ENCODE assay signal across 14 cellular contexts in genomic region chr14:102201776-102202175, GRCh38.
DNase-seq lines count a peak whose midpoint lies in the region; ATAC-seq and TF ChIP-seq lines count a peak whose summit lies in the region.
"Had no signal": no experiment of that assay in that cellular context is flagged by ENCODE, and none has a peak within 500 bp of the region (broad histone marks: within the 10 kb centered on the region; RNA-seq: fewer than 3 reads in every experiment).

No MANE protein-coding gene starts in this region.

- no peak overlapping the region for H3K27ac ChIP-seq in breast epithelium
- H3K27ac ChIP-seq in upper lobe of right lung = no peak overlapping the region

- no peak for TF ChIP-seq CTCF in MCF 10A (IDR thresholded peaks at IDR 0.05; ENCODE audit: unreplicated experiment)
- TF ChIP-seq CTCF in breast epithelium (IDR thresholded peaks at IDR 0.05) = no peak
- TF ChIP-seq CTCF in activated CD8-positive, alpha-beta T cell treated with anti-CD3 and anti-CD28 coated beads for 36 hours (IDR thresholded peaks at IDR 0.05) = no peak
- no peak for TF ChIP-seq CTCF in glutamatergic neuron (IDR thresholded peaks at IDR 0.05; ENCODE audit: partially characterized antibody, unreplicated experiment)
- TF ChIP-seq CTCF in upper lobe of right lung (IDR thresholded peaks at IDR 0.05) = no peak

- H3K27me3 ChIP-seq in breast epithelium (no peaks in the 10 kb centered on the region), upper lobe of right lung (no peaks in the 10 kb centered on the region)

- TF ChIP-seq POLR2A in breast epithelium (IDR thresholded peaks at IDR 0.05) = no peak

- H3K27ac Mint-ChIP-seq in MCF 10A (ENCODE audit: low read depth, unreplicated experiment) (peak overlapping the region; percentile 32), glutamatergic neuron (ENCODE audit: unreplicated experiment) (peak overlapping the region; percentile 52)
- peak overlapping the region; percentile 69 for H3K27ac Mint-ChIP-seq in activated CD8-positive, alpha-beta T cell treated with anti-CD3 and anti-CD28 coated beads for 36 hours

- H3K27me3 Mint-ChIP-seq in MCF 10A (ENCODE audit: insufficient read depth, unreplicated experiment) (no peaks in the 10 kb centered on the region), glutamatergic neuron (ENCODE audit: unreplicated experiment) (peaks cover 6% of the 10 kb centered on the region)
- no peaks in the 10 kb centered on the region for H3K27me3 Mint-ChIP-seq in activated CD8-positive, alpha-beta T cell treated with anti-CD3 and anti-CD28 coated beads for 36 hours

- H3K4me3 ChIP-seq in breast epithelium = no peak overlapping the region
- no peak overlapping the region for H3K4me3 ChIP-seq in upper lobe of right lung

- H3K9me3 ChIP-seq in breast epithelium (no peaks in the 10 kb centered on the region), upper lobe of right lung (no peaks in the 10 kb centered on the region)

- H3K9me3 Mint-ChIP-seq in MCF 10A (ENCODE audit: unreplicated experiment) (no peaks in the 10 kb centered on the region), glutamatergic neuron (ENCODE audit: unreplicated experiment) (peaks cover 12% of the 10 kb centered on the region)
- H3K9me3 Mint-ChIP-seq in activated CD8-positive, alpha-beta T cell treated with anti-CD3 and anti-CD28 coated beads for 36 hours = no peaks in the 10 kb centered on the region

- H3K4me1 ChIP-seq in breast epithelium (no peaks in the 10 kb centered on the region), upper lobe of right lung (no peaks in the 10 kb centered on the region)

- intact Hi-C loops in MCF 10A (cut with micrococcal nuclease) = no loop called here
- intact Hi-C loops in breast epithelium (cut with DNase I; ENCODE audit: low total_unique reads) = no loop called here
- intact Hi-C loops in activated CD8-positive, alpha-beta T cell treated with anti-CD3 and anti-CD28 coated beads for 36 hours (cut with micrococcal nuclease) = no loop called here
- intact Hi-C loops in upper lobe of right lung (cut with DNase I) = no loop called here

- no TSS peak for BruUV-seq in MCF 10A (replicated peaks; lab: Mats Ljungman, UMichigan)

- H3K4me1 Mint-ChIP-seq in MCF 10A (ENCODE audit: insufficient read depth, unreplicated experiment) (no peaks in the 10 kb centered on the region), glutamatergic neuron (ENCODE audit: low read depth, unreplicated experiment) (peaks cover 31% of the 10 kb centered on the region)
- peaks cover 59% of the 10 kb centered on the region for H3K4me1 Mint-ChIP-seq in activated CD8-positive, alpha-beta T cell treated with anti-CD3 and anti-CD28 coated beads for 36 hours (ENCODE audit: low read depth)

- no peak overlapping the region for H3K4me3 Mint-ChIP-seq in MCF 10A (ENCODE audit: unreplicated experiment)
- no peak overlapping the region for H3K4me3 Mint-ChIP-seq in activated CD8-positive, alpha-beta T cell treated with anti-CD3 and anti-CD28 coated beads for 36 hours
- no peak overlapping the region for H3K4me3 Mint-ChIP-seq in glutamatergic neuron (ENCODE audit: unreplicated experiment)

- H3K36me3 Mint-ChIP-seq in MCF 10A (ENCODE audit: insufficient read depth, unreplicated experiment) (peaks cover 65% of the 10 kb centered on the region), glutamatergic neuron (ENCODE audit: unreplicated experiment) (no peaks in the 10 kb centered on the region)
- peaks cover 37% of the 10 kb centered on the region for H3K36me3 Mint-ChIP-seq in activated CD8-positive, alpha-beta T cell treated with anti-CD3 and anti-CD28 coated beads for 36 hours (ENCODE audit: low read depth)

- no peaks in the 10 kb centered on the region for H3K36me3 ChIP-seq in breast epithelium
- H3K36me3 ChIP-seq in upper lobe of right lung = peaks cover 64% of the 10 kb centered on the region

- CTCF ChIA-PET in MCF 10A (lab: Yijun Ruan, JAX) = no interaction called here
- CTCF ChIA-PET in activated CD8-positive, alpha-beta T cell treated with anti-CD3 and anti-CD28 coated beads for 36 hours (lab: Charles Lee) = interaction anchor here (1.2 to 1.5 kb wide), 2 partner anchors 13 to 16 kb away, joined by 3 read pairs; no protein-coding TSS in a partner anchor

- POLR2A ChIA-PET in MCF 10A (lab: Yijun Ruan, JAX) = no interaction called here
- POLR2A ChIA-PET in activated CD8-positive, alpha-beta T cell treated with anti-CD3 and anti-CD28 coated beads for 36 hours (lab: Charles Lee) = interaction anchor here (0.8 to 1.0 kb wide), 3 partner anchors 17 to 63 kb away, joined by 3 read pairs; no protein-coding TSS in a partner anchor

- ATAC-seq in activated CD8-positive, alpha-beta T cell treated with anti-CD3 and anti-CD28 coated beads for 36 hours = no peak
- peak; percentile 41 for ATAC-seq in upper lobe of right lung
- ATAC-seq: sciatic nerve had no signal

- DNase-seq in MCF 10A (ENCODE audit: unreplicated experiment) (no peak), breast epithelium (ENCODE audit: low spot score in 2 of 2) (no peak), glutamatergic neuron (no peak), upper lobe of right lung (no peak), NCI-H1048 (lab: John Stamatoyannopoulos, UW) (no peak), KG1 (lab: John Stamatoyannopoulos, UW) (no peak), NCI-H748 (lab: John Stamatoyannopoulos, UW; ENCODE audit: unreplicated experiment) (no peak)
- no peak for DNase-seq in activated CD8-positive, alpha-beta T cell treated with anti-CD3 and anti-CD28 coated beads for 36 hours
- DNase-seq: activated CD4-positive, alpha-beta T cell treated with anti-CD3 and anti-CD28 coated beads, Interleukin-2, amount 50 U/mL, for 4 hours; cerebellar nuclear complex; mammary epithelial cell; NCI-H1105; stimulated activated CD4-positive, alpha-beta T cell treated with anti-CD3 and anti-CD28 coated beads, Interleukin-2, amount 100 ng/mL, for 48 hours had no signal
